ENCODE assay signal across 1 cellular context in genomic region chr16:11235703-11235991, GRCh38.
TF ChIP-seq lines count a peak whose summit lies in the region.

No MANE protein-coding gene starts in this region.

TF ChIP-seq in K562, 482 proteins besides CTCF, POLR2A, EP300 and RAD21:
- TF ChIP-seq SRSF3 (IDR thresholded peaks at IDR 0.05; ENCODE audit: insufficient read depth, low read length): no peak
TF ChIP-seq in K562: peak in this region for 0.
